19 cellular contexts compared by ENCODE assay signal in the genomic region with DNA sequence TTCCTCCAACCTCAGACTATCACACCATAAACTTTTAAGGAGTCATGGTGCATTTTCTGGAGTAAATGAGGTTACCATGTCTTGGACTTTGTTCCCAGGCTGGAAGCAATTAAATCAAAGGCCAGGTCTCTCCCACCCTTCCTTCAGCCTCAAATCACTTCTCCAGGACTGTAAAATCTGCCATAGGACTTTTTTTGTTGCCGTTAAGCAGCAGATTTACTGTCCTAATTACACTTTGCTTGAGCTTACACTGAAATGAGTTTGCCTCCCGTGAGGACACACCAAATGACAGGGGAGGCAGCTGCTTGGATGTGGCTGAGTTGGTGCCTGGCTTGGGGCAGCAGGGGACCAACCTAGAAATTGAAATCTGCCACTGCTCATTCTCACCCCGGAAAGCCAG.
"Had no signal": no experiment of that assay in that cellular context is flagged by ENCODE, and none has a peak within 500 bp of the region (broad histone marks: within the 10 kb centered on the region; RNA-seq: fewer than 3 reads in every experiment).

No MANE protein-coding gene starts in this region.

- DNase-seq: activated B cell treated with CpG ODN at 0.5 μM for 24 hours; activated CD4-positive, alpha-beta T cell treated with anti-CD3 and anti-CD28 coated beads for 48 hours; activated CD8-positive, alpha-beta memory T cell treated with anti-CD3 and anti-CD28 coated beads, Interleukin-2, amount 50 U/mL, for 4 hours; activated CD8-positive, alpha-beta T cell treated with anti-CD3 and anti-CD28 coated beads for 36 hours; activated effector memory CD4-positive, alpha-beta T cell treated with anti-CD3 and anti-CD28 coated beads, Interleukin-2, amount 50 U/mL, for 16 hours; activated T-cell treated with anti-CD3 and anti-CD28 coated beads, Interleukin-2, amount 50 U/mL, for 48 hours; amygdala; body of pancreas; effector CD8-positive, alpha-beta T cell; foreskin fibroblast; hippocampal formation; kidney; left ventricle myocardium superior; retina; stimulated activated CD4-positive, alpha-beta T cell treated with anti-CD3 and anti-CD28 coated beads, Interleukin-2, amount 100 ng/mL, for 48 hours had no signal

- ATAC-seq: activated CD8-positive, alpha-beta T cell treated with anti-CD3 and anti-CD28 coated beads for 36 hours; body of pancreas; left ventricle myocardium superior; stimulated activated memory B cell treated with anti-CD40 and anti-IgM and Interleukin-4, amounts not matched to agents 10 μg/mL and 1 μg/mL and 100 μg/mL, for 72 hours had no signal

- H3K4me3 ChIP-seq: body of pancreas had no signal

- H3K27ac ChIP-seq: body of pancreas, neutrophil had no signal

- H3K9me3 ChIP-seq: body of pancreas, neutrophil had no signal

- FAIRE-seq: kidney, TTC549, urothelium cell line had no signal

- H3K27me3 ChIP-seq: body of pancreas, neutrophil had no signal

- H3K4me1 ChIP-seq: body of pancreas had no signal
